In the genomic region with DNA sequence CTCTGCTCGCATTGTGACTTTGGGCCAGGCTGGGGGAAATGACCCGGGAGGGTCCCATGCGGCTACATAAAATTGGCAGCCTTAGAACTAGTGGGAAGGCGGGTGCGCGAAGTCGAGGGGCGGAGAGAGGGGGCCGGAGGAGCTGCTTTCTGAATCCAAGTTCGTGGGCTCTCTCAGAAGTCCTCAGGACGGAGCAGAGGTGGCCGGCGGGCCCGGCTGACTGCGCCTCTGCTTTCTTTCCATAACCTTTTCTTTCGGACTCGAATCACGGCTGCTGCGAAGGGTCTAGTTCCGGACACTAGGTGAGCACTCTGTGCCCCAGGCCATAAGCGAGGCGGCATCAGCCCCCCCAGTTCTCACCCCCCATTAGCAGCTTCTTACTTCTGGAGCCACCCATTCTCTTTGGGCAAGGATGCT, we compare ENCODE assay signal across 8 cellular contexts. TPM values are rescaled to one million over a fixed set of nuclear protein-coding genes. Genes with fewer than 3 reads are reported as not detected.
A peak's percentile ranks its signal among the peaks of the same experiment; 100 is the strongest.
DNase-seq lines count a peak whose midpoint lies in the region; ATAC-seq and TF ChIP-seq lines count a peak whose summit lies in the region.

A gene with protein sequence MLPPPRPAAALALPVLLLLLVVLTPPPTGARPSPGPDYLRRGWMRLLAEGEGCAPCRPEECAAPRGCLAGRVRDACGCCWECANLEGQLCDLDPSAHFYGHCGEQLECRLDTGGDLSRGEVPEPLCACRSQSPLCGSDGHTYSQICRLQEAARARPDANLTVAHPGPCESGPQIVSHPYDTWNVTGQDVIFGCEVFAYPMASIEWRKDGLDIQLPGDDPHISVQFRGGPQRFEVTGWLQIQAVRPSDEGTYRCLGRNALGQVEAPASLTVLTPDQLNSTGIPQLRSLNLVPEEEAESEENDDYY (plus strand): TSS at position 176 of the 417 bp plus-strand sequence. CDS start 604 bp downstream, outside the sequence.

- no peaks in the 10 kb centered on the region for H3K27me3 ChIP-seq in mammary epithelial cell (ENCODE audit: insufficient read depth, low read length)

- no peaks in the 10 kb centered on the region for H3K9me3 ChIP-seq in mammary epithelial cell (replicated peaks; ENCODE audit: insufficient read depth, low read length)

- intact Hi-C loops in mammary epithelial cell (cut with micrococcal nuclease), result loop anchor here (2.0 to 5.0 kb wide), 2 partner anchors 19 to 510 kb away; no protein-coding TSS in a partner anchor

- WGBS in mammary epithelial cell (ENCODE audit: low coverage, missing lambda C conversion rate), result 64% methylated on average over 17 of the region's 22 CpGs

- no peaks in the 10 kb centered on the region for H3K9me3 Mint-ChIP-seq in stimulated activated naive CD8-positive, alpha-beta T cell treated with anti-CD3 and anti-CD28 coated beads, Interleukin-15, Interleukin-2, amounts not matched to agents 100 ng/mL and 50 ng/mL, for 24 hours
- H3K9me3 Mint-ChIP-seq in mesothelial cell of epicardium, result no peaks in the 10 kb centered on the region

- peaks cover 29% of the 10 kb centered on the region for H3K79me2 ChIP-seq in mammary epithelial cell (ENCODE audit: insufficient read depth, low read length)

- H3K4me1 Mint-ChIP-seq in stimulated activated naive CD8-positive, alpha-beta T cell treated with anti-CD3 and anti-CD28 coated beads, Interleukin-15, Interleukin-2, amounts not matched to agents 100 ng/mL and 50 ng/mL, for 24 hours (ENCODE audit: low read depth), result peaks cover 36% of the 10 kb centered on the region
- H3K4me1 Mint-ChIP-seq in mesothelial cell of epicardium, result peaks cover 42% of the 10 kb centered on the region

- dilution Hi-C loops in mammary epithelial cell (cut with HindIII; ENCODE audit: low sequenced_read_pairs), result no loop called here

- ATAC-seq in stimulated activated naive CD8-positive, alpha-beta T cell treated with anti-CD3 and anti-CD28 coated beads, Interleukin-15, Interleukin-2, amounts not matched to agents 100 U/mL and 50 U/mL, for 24 hours, result no peak
- ATAC-seq in GM21529 (IDR thresholded peaks at IDR 0.05; ENCODE audit: unreplicated experiment), result no peak

- H2AFZ ChIP-seq in mammary epithelial cell (ENCODE audit: low read depth, low read length), result peak within 1 kb of the TSS; percentile 98

- CTCF ChIA-PET in mammary epithelial cell (lab: Charles Lee; ENCODE audit: low non-redundant PET), result interaction anchor here (0.7 kb wide), 1 partner anchor 12 kb away, joined by 5 read pairs; no protein-coding TSS in a partner anchor

- in situ Hi-C loops in mammary epithelial cell (cut with MboI; ENCODE audit: low sequenced_read_pairs in 2 of 2), result loop anchor here in 1 of 2 donors (10.0 kb wide), 1 partner anchor 47 kb away; no protein-coding TSS in a partner anchor

- H3K9ac ChIP-seq in mammary epithelial cell (ENCODE audit: insufficient read depth, low read length), result peak within 1 kb of the TSS; percentile 99

- DNase-seq in stimulated activated naive CD8-positive, alpha-beta T cell treated with anti-CD3 and anti-CD28 coated beads, Interleukin-15, Interleukin-2, amounts not matched to agents 100 U/mL and 50 U/mL, for 24 hours, result no peak
- DNase-seq in mammary epithelial cell, result no peak
- DNase-seq in mesothelial cell of epicardium (ENCODE audit: low spot score in 2 of 2, unreplicated experiment in 2 of 2), result peak in 1 of 2 experiments; percentile 52
- DNase-seq in NCI-H1417 treated with DMSO at 0.1 percent for 48 hours (lab: John Stamatoyannopoulos, UW), result no peak
- no peak for DNase-seq in DMS 273 (lab: John Stamatoyannopoulos, UW; ENCODE audit: unreplicated experiment)
- DNase-seq in stimulated activated CD4-positive, alpha-beta T cell treated with anti-CD3 and anti-CD28 coated beads, Interleukin-2, amount 100 ng/mL, for 48 hours, result no peak

- H3K4me1 ChIP-seq in mammary epithelial cell (ENCODE audit: insufficient read depth, low read length), result peaks cover 36% of the 10 kb centered on the region

- peak within 1 kb of the TSS; percentile 95 for H3K27ac ChIP-seq in mammary epithelial cell (ENCODE audit: insufficient read depth, low read depth, low read length)

- peak within 1 kb of the TSS; percentile 80 to 100 (median 81) for H3K4me3 ChIP-seq in mammary epithelial cell (replicated peaks in 1 of 3; ENCODE audit: insufficient read depth in 1 of 3, low read depth in 2 of 3, low read length in 3 of 3)

- H3K4me2 ChIP-seq in mammary epithelial cell (ENCODE audit: insufficient read depth, low read depth, low read length), result peak within 1 kb of the TSS; percentile 89

- H3K4me3 Mint-ChIP-seq in stimulated activated naive CD8-positive, alpha-beta T cell treated with anti-CD3 and anti-CD28 coated beads, Interleukin-15, Interleukin-2, amounts not matched to agents 100 ng/mL and 50 ng/mL, for 24 hours, result peak within 1 kb of the TSS; percentile 88
- peak within 1 kb of the TSS; percentile 91 for H3K4me3 Mint-ChIP-seq in mesothelial cell of epicardium

- TF ChIP-seq CTCF in mammary epithelial cell (conservative IDR thresholded peaks at IDR 0.05 in 1 of 2, IDR thresholded peaks at IDR 0.05 in 1 of 2; ENCODE audit: extremely low read depth in 1 of 2, insufficient read depth in 1 of 2, low read depth in 1 of 2, low read length in 2 of 2) (no peak), mesothelial cell of epicardium (IDR thresholded peaks at IDR 0.05; ENCODE audit: unreplicated experiment) (no peak)

- peak within 1 kb of the TSS; percentile 80 for H3K27ac Mint-ChIP-seq in stimulated activated naive CD8-positive, alpha-beta T cell treated with anti-CD3 and anti-CD28 coated beads, Interleukin-15, Interleukin-2, amounts not matched to agents 100 ng/mL and 50 ng/mL, for 24 hours
- H3K27ac Mint-ChIP-seq in mesothelial cell of epicardium, result peak within 1 kb of the TSS; percentile 97

- BruUV-seq in mammary epithelial cell (replicated peaks; lab: Mats Ljungman, UMichigan), result TSS peak; percentile 14

- peaks cover 1% of the 10 kb centered on the region for H3K36me3 Mint-ChIP-seq in stimulated activated naive CD8-positive, alpha-beta T cell treated with anti-CD3 and anti-CD28 coated beads, Interleukin-15, Interleukin-2, amounts not matched to agents 100 ng/mL and 50 ng/mL, for 24 hours (ENCODE audit: low read depth)
- H3K36me3 Mint-ChIP-seq in mesothelial cell of epicardium, result no peaks in the 10 kb centered on the region

- H3K27me3 Mint-ChIP-seq in stimulated activated naive CD8-positive, alpha-beta T cell treated with anti-CD3 and anti-CD28 coated beads, Interleukin-15, Interleukin-2, amounts not matched to agents 100 ng/mL and 50 ng/mL, for 24 hours, result peaks cover 36% of the 10 kb centered on the region
- peaks cover 39% of the 10 kb centered on the region for H3K27me3 Mint-ChIP-seq in mesothelial cell of epicardium (ENCODE audit: low read depth)

- H4K20me1 ChIP-seq in mammary epithelial cell (ENCODE audit: insufficient read depth, low read length), result no peaks in the 10 kb centered on the region

- H3K36me3 ChIP-seq in mammary epithelial cell (ENCODE audit: insufficient read depth, low read length), result no peaks in the 10 kb centered on the region

RNA-seq across cellular contexts. Expression of the gene that starts here (rescaled TPM):
- 1 to 10 TPM; 1.5 to 2.3 TPM for total RNA-seq in mammary epithelial cell
- polyA plus RNA-seq in mammary epithelial cell, result 0.92 TPM
- polyA minus RNA-seq in mammary epithelial cell, result not detected
- 15.9 to 17.5 TPM (median 16.8 TPM) in 3 replicates for total RNA-seq in mesothelial cell of epicardium
